27 cellular contexts compared by ENCODE assay signal in genomic region chr10:8179081-8179480, GRCh38.
"Had no signal": no experiment of that assay in that cellular context is flagged by ENCODE, and none has a peak within 500 bp of the region (broad histone marks: within the 10 kb centered on the region; RNA-seq: fewer than 3 reads in every experiment).

No MANE protein-coding gene starts in this region.

- H3K36me3 ChIP-seq: stomach, suprapubic skin, thoracic aorta, thyroid gland, tibial artery, tibial nerve, transverse colon, upper lobe of left lung, upper lobe of right lung, uterus, vagina had no signal

- H3K27me3 ChIP-seq: suprapubic skin, testis, thyroid gland, tibial artery, tibial nerve, transverse colon, upper lobe of left lung, upper lobe of right lung, uterus, vagina had no signal

- ATAC-seq: stimulated activated effector memory CD8-positive, alpha-beta T cell treated with anti-CD3 and anti-CD28 coated beads, Interleukin-12 subunit alpha, Interleukin-12 subunit beta, amount 100 ng/mL, for 72 hours; stimulated activated memory B cell treated with anti-CD40 and anti-IgM and Interleukin-4, amounts not matched to agents 10 μg/mL and 1 μg/mL and 100 μg/mL, for 72 hours; stimulated activated naive B cell treated with anti-CD40 and anti-IgM and Interleukin-4, amounts not matched to agents 10 μg/mL and 1 μg/mL and 100 μg/mL, for 72 hours; stimulated activated naive CD8-positive, alpha-beta T cell treated with anti-CD3 and anti-CD28 coated beads, Interleukin-15, amount 100 ng/mL, for 72 hours; stimulated activated naive CD8-positive, alpha-beta T cell treated with anti-CD3 and anti-CD28 coated beads, Interleukin-15, Interleukin-2, amounts not matched to agents 100 U/mL and 50 U/mL, for 24 hours; upper lobe of right lung had no signal

- DNase-seq: stimulated activated CD4-positive, alpha-beta T cell treated with anti-CD3 and anti-CD28 coated beads, Interleukin-2, amount 100 ng/mL, for 48 hours; stimulated activated CD4-positive, alpha-beta T cell treated with anti-CD3 and anti-CD28 coated beads, Interleukin-4, amount 100 ng/mL, for 1 hour; stimulated activated CD4-positive, alpha-beta T cell treated with anti-CD3 and anti-CD28 coated beads, Interleukin-4, amount 100 ng/mL, for 24 hours; stimulated activated CD4-positive, alpha-beta T cell treated with anti-CD3 and anti-CD28 coated beads, Interleukin-4, amount 100 ng/mL, for 4 hours; stimulated activated CD8-positive, alpha-beta memory T cell treated with anti-CD3 and anti-CD28 coated beads, Interleukin-4, amount 100 ng/mL, for 48 hours; stimulated activated naive B cell treated with anti-CD40 and anti-IgM and Interleukin-4, amounts not matched to agents 10 μg/mL and 1 μg/mL and 100 μg/mL, for 72 hours; stimulated activated naive CD4-positive, alpha-beta T cell; stimulated activated naive CD4-positive, alpha-beta T cell treated with Interleukin-2 at 50 U/mL for 16 hours; stimulated activated naive CD8-positive, alpha-beta T cell treated with anti-CD3 and anti-CD28 coated beads, Interleukin-15, amount 100 ng/mL, for 72 hours; stimulated activated naive CD8-positive, alpha-beta T cell treated with anti-CD3 and anti-CD28 coated beads, Interleukin-15, Interleukin-2, amounts not matched to agents 100 U/mL and 50 U/mL, for 24 hours; stomach; substantia nigra; testis; thyroid gland; tibial artery; transverse colon; trophoblast cell; upper lobe of left lung; upper lobe of right lung; uterus had no signal

- H3K9me3 Mint-ChIP-seq: stimulated activated effector memory CD8-positive, alpha-beta T cell treated with anti-CD3 and anti-CD28 coated beads, Interleukin-12 subunit alpha, Interleukin-12 subunit beta, amount 100 ng/mL, for 72 hours; stimulated activated naive CD8-positive, alpha-beta T cell treated with anti-CD3 and anti-CD28 coated beads, Interleukin-15, amount 100 ng/mL, for 72 hours; stimulated activated naive CD8-positive, alpha-beta T cell treated with anti-CD3 and anti-CD28 coated beads, Interleukin-15, Interleukin-2, amounts not matched to agents 100 ng/mL and 50 ng/mL, for 24 hours had no signal

- H3K4me1 ChIP-seq: suprapubic skin, testis, thyroid gland, tibial artery, tibial nerve, transverse colon, upper lobe of right lung, uterus, vagina had no signal

- H3K27me3 Mint-ChIP-seq: stimulated activated naive CD8-positive, alpha-beta T cell treated with anti-CD3 and anti-CD28 coated beads, Interleukin-15, Interleukin-2, amounts not matched to agents 100 ng/mL and 50 ng/mL, for 24 hours had no signal

- H3K4me3 ChIP-seq: stomach, suprapubic skin, testis, thoracic aorta, thyroid gland, tibial artery, tibial nerve, transverse colon, upper lobe of left lung, upper lobe of right lung, uterus, vagina had no signal

- H3K36me3 Mint-ChIP-seq: stimulated activated effector memory CD8-positive, alpha-beta T cell treated with anti-CD3 and anti-CD28 coated beads, Interleukin-12 subunit alpha, Interleukin-12 subunit beta, amount 100 ng/mL, for 72 hours; stimulated activated memory B cell treated with anti-CD40 and anti-IgM and Interleukin-4, amounts not matched to agents 10 μg/mL and 1 μg/mL and 100 μg/mL, for 72 hours; stimulated activated naive B cell treated with anti-CD40 and anti-IgM and Interleukin-4, amounts not matched to agents 10 μg/mL and 1 μg/mL and 100 μg/mL, for 72 hours had no signal

- H3K9me3 ChIP-seq: stomach, suprapubic skin, testis, thoracic aorta, thyroid gland, tibial artery, tibial nerve, transverse colon, upper lobe of left lung, upper lobe of right lung, uterus, vagina had no signal

- H3K4me3 Mint-ChIP-seq: stimulated activated effector memory CD8-positive, alpha-beta T cell treated with anti-CD3 and anti-CD28 coated beads, Interleukin-12 subunit alpha, Interleukin-12 subunit beta, amount 100 ng/mL, for 72 hours; stimulated activated memory B cell treated with anti-CD40 and anti-IgM and Interleukin-4, amounts not matched to agents 10 μg/mL and 1 μg/mL and 100 μg/mL, for 72 hours; stimulated activated naive B cell treated with anti-CD40 and anti-IgM and Interleukin-4, amounts not matched to agents 10 μg/mL and 1 μg/mL and 100 μg/mL, for 72 hours; stimulated activated naive CD8-positive, alpha-beta T cell treated with anti-CD3 and anti-CD28 coated beads, Interleukin-15, amount 100 ng/mL, for 72 hours; stimulated activated naive CD8-positive, alpha-beta T cell treated with anti-CD3 and anti-CD28 coated beads, Interleukin-15, Interleukin-2, amounts not matched to agents 100 ng/mL and 50 ng/mL, for 24 hours had no signal

- H3K27ac Mint-ChIP-seq: stimulated activated effector memory CD8-positive, alpha-beta T cell treated with anti-CD3 and anti-CD28 coated beads, Interleukin-12 subunit alpha, Interleukin-12 subunit beta, amount 100 ng/mL, for 72 hours; stimulated activated memory B cell treated with anti-CD40 and anti-IgM and Interleukin-4, amounts not matched to agents 10 μg/mL and 1 μg/mL and 100 μg/mL, for 72 hours; stimulated activated naive B cell treated with anti-CD40 and anti-IgM and Interleukin-4, amounts not matched to agents 10 μg/mL and 1 μg/mL and 100 μg/mL, for 72 hours; stimulated activated naive CD8-positive, alpha-beta T cell treated with anti-CD3 and anti-CD28 coated beads, Interleukin-15, Interleukin-2, amounts not matched to agents 100 ng/mL and 50 ng/mL, for 24 hours had no signal

- H3K27ac ChIP-seq: stomach, suprapubic skin, testis, thoracic aorta, thyroid gland, tibial artery, tibial nerve, transverse colon, upper lobe of left lung, upper lobe of right lung, uterus, vagina had no signal

- H3K4me1 Mint-ChIP-seq: stimulated activated memory B cell treated with anti-CD40 and anti-IgM and Interleukin-4, amounts not matched to agents 10 μg/mL and 1 μg/mL and 100 μg/mL, for 72 hours; stimulated activated naive B cell treated with anti-CD40 and anti-IgM and Interleukin-4, amounts not matched to agents 10 μg/mL and 1 μg/mL and 100 μg/mL, for 72 hours had no signal
